In genomic region chr17:44221072-44221861, GRCh38 we compare ENCODE assay signal across 1 cellular context.
TF ChIP-seq lines count a peak whose summit lies in the region.

No MANE protein-coding gene starts in this region.

TF ChIP-seq in K562, 482 proteins besides CTCF, POLR2A, EP300 and RAD21 (continued from another document and continues in another):
- no peak for TF ChIP-seq DLX4 (CRISPR knock-in tag; IDR thresholded peaks at IDR 0.05)
- TF ChIP-seq PRPF4 (IDR thresholded peaks at IDR 0.05; ENCODE audit: insufficient read depth, low read depth, low read length, poor library complexity, severe bottlenecking) = no peak
- no peak for TF ChIP-seq CREB3 (tag; conservative IDR thresholded peaks at IDR 0.05; ENCODE audit: low read depth)
- no peak for TF ChIP-seq ZNF311 (CRISPR knock-in tag; IDR thresholded peaks at IDR 0.05)
- no peak for TF ChIP-seq DPF2 (IDR thresholded peaks at IDR 0.05)
- no peak for TF ChIP-seq IFI16 (CRISPR knock-in tag; IDR thresholded peaks at IDR 0.05)
- TF ChIP-seq XRCC4 (IDR thresholded peaks at IDR 0.05; ENCODE audit: extremely low read depth, insufficient read depth, insufficient read length) = no peak
- TF ChIP-seq ZNF507 (tag; conservative IDR thresholded peaks at IDR 0.05) = no peak
- TF ChIP-seq ZNF280B (CRISPR knock-in tag; IDR thresholded peaks at IDR 0.05) = no peak
- TF ChIP-seq RREB1 (CRISPR knock-in tag; IDR thresholded peaks at IDR 0.05) = no peak
- peak; percentile 65 for TF ChIP-seq KDM5B (IDR thresholded peaks at IDR 0.05; ENCODE audit: insufficient replicate concordance, low read depth, low read length)
- no peak for TF ChIP-seq DACH1 (IDR thresholded peaks at IDR 0.05; ENCODE audit: partially characterized antibody)
- TF ChIP-seq KAT2B (IDR thresholded peaks at IDR 0.05; ENCODE audit: low read depth, low read length) = no peak
- TF ChIP-seq NR3C1 (CRISPR knock-in tag; IDR thresholded peaks at IDR 0.05) = no peak
- peak; percentile 82 for TF ChIP-seq TFAP4 (CRISPR knock-in tag; IDR thresholded peaks at IDR 0.05; ENCODE audit: borderline replicate concordance)
- no peak for TF ChIP-seq ZNF41 (CRISPR knock-in tag; conservative IDR thresholded peaks at IDR 0.05)
- TF ChIP-seq ATF6 (CRISPR knock-in tag; IDR thresholded peaks at IDR 0.05) = no peak
- TF ChIP-seq E2F5 (CRISPR knock-in tag; IDR thresholded peaks at IDR 0.05) = no peak
- TF ChIP-seq RHOXF2B (CRISPR knock-in tag; conservative IDR thresholded peaks at IDR 0.05) = no peak
- no peak for TF ChIP-seq ZNF143 (CRISPR knock-in tag; IDR thresholded peaks at IDR 0.05)
- no peak for TF ChIP-seq GATAD2B (IDR thresholded peaks at IDR 0.05; ENCODE audit: borderline replicate concordance)
- TF ChIP-seq SIN3A (IDR thresholded peaks at IDR 0.05; ENCODE audit: borderline replicate concordance in 2 of 2, control insufficient read depth in 1 of 2, low read depth in 2 of 2, low read length in 2 of 2) = peak in 1 of 2 experiments; percentile 29; a peak in 1 of 4 replicates
- no peak for TF ChIP-seq EWSR1 (IDR thresholded peaks at IDR 0.05; ENCODE audit: borderline replicate concordance, low read depth, partially characterized antibody)
- peak; percentile 75 for TF ChIP-seq THAP12 (CRISPR knock-in tag; IDR thresholded peaks at IDR 0.05)
- TF ChIP-seq NONO (IDR thresholded peaks at IDR 0.05; ENCODE audit: low read depth in 2 of 2, low read length in 1 of 2) = 0 out of 4 replicates have a peak, but pooled peaks of 1 of the 2 experiments have one; percentile 29
- TF ChIP-seq NCOA1 (IDR thresholded peaks at IDR 0.05; ENCODE audit: low read depth) = no peak
- TF ChIP-seq TEAD2 (tag; IDR thresholded peaks at IDR 0.05) = no peak
- TF ChIP-seq COPS2 (conservative IDR thresholded peaks at IDR 0.05) = no peak
- no peak for TF ChIP-seq PPARD (CRISPR knock-in tag; IDR thresholded peaks at IDR 0.05)
- TF ChIP-seq ZNF780A (CRISPR knock-in tag; IDR thresholded peaks at IDR 0.05) = no peak
- no peak for TF ChIP-seq HEY1 (CRISPR knock-in tag; IDR thresholded peaks at IDR 0.05; ENCODE audit: borderline replicate concordance)
- TF ChIP-seq MTA3 (IDR thresholded peaks at IDR 0.05; ENCODE audit: borderline replicate concordance) = peak; percentile 63; the same call in 1 of the 2 replicates
- no peak for TF ChIP-seq ZNF609 (CRISPR knock-in tag; IDR thresholded peaks at IDR 0.05; ENCODE audit: borderline replicate concordance)
- no peak for TF ChIP-seq PHF20 (IDR thresholded peaks at IDR 0.05; ENCODE audit: partially characterized antibody)
- TF ChIP-seq ZNF23 (CRISPR knock-in tag; IDR thresholded peaks at IDR 0.05) = no peak
- TF ChIP-seq ZNF3 (CRISPR knock-in tag; IDR thresholded peaks at IDR 0.05) = no peak
- TF ChIP-seq EZH2 (IDR thresholded peaks at IDR 0.05; ENCODE audit: borderline replicate concordance, low read depth, low read length) = no peak
- TF ChIP-seq CBX5 (IDR thresholded peaks at IDR 0.05; ENCODE audit: borderline replicate concordance, low read depth) = no peak
- TF ChIP-seq KDM4B (IDR thresholded peaks at IDR 0.05; ENCODE audit: borderline replicate concordance in 2 of 2, low read depth in 1 of 2) = no peak
- no peak for TF ChIP-seq NFE2L1 (tag; IDR thresholded peaks at IDR 0.05; ENCODE audit: borderline replicate concordance, low read depth)
- TF ChIP-seq ZNF184 (CRISPR knock-in tag; IDR thresholded peaks at IDR 0.05) = peak; percentile 99
- peak; percentile 16 to 72; a peak in 3 of 4 replicates for TF ChIP-seq MAZ (CRISPR knock-in tag; conservative IDR thresholded peaks at IDR 0.05 in 1 of 2, IDR thresholded peaks at IDR 0.05 in 1 of 2)
- no peak for TF ChIP-seq ZNF644 (tag; IDR thresholded peaks at IDR 0.05; ENCODE audit: low read depth)
